In genomic region chr18:12420831-12421421, GRCh38 we compare ENCODE assay signal across 1 cellular context.
TF ChIP-seq lines count a peak whose summit lies in the region.

No MANE protein-coding gene starts in this region.

TF ChIP-seq in HepG2, 621 proteins besides CTCF, POLR2A, EP300 and RAD21 (continued from another document and continues in another):
- 0 out of 2 replicates have a peak, but pooled peaks have one; percentile 16 for TF ChIP-seq ZNF547 (CRISPR knock-in tag; IDR thresholded peaks at IDR 0.05)
- TF ChIP-seq PHF8 (CRISPR knock-in tag; IDR thresholded peaks at IDR 0.05): peak; percentile 72
- peak; percentile 74 for TF ChIP-seq XRCC5 (optimal IDR thresholded peaks at IDR 0.05; ENCODE audit: low read length)
- TF ChIP-seq ARID5B (CRISPR knock-in tag; IDR thresholded peaks at IDR 0.05): peak; percentile 61; the same call in 1 of the 2 replicates
- TF ChIP-seq ZNF768 (CRISPR knock-in tag; IDR thresholded peaks at IDR 0.05): peak; percentile 42; the same call in 1 of the 2 replicates
- TF ChIP-seq ZNF772 (CRISPR knock-in tag; IDR thresholded peaks at IDR 0.05): 0 out of 2 replicates have a peak, but pooled peaks have one; percentile 49
- 0 out of 2 replicates have a peak, but pooled peaks have one; percentile 58 for TF ChIP-seq HNRNPL (IDR thresholded peaks at IDR 0.05; ENCODE audit: low read depth, low read length)
- 0 out of 2 replicates have a peak, but pooled peaks have one; percentile 45 for TF ChIP-seq ZNF136 (CRISPR knock-in tag; IDR thresholded peaks at IDR 0.05; ENCODE audit: low read depth)
- TF ChIP-seq ARHGAP35 (CRISPR knock-in tag; IDR thresholded peaks at IDR 0.05; ENCODE audit: borderline replicate concordance): no peak
- TF ChIP-seq CHD4 (IDR thresholded peaks at IDR 0.05; ENCODE audit: borderline replicate concordance, low read length): no peak
- TF ChIP-seq GATA4 (IDR thresholded peaks at IDR 0.05; ENCODE audit: borderline replicate concordance, low read depth): 0 out of 2 replicates have a peak, but pooled peaks have one; percentile 12
- TF ChIP-seq AGO2 (optimal IDR thresholded peaks at IDR 0.05; ENCODE audit: low read depth, low read length): peak; percentile 40
- no peak for TF ChIP-seq ZBTB21 (CRISPR knock-in tag; IDR thresholded peaks at IDR 0.05)
- peak; percentile 89; the same call in 1 of the 2 replicates for TF ChIP-seq ZNF234 (CRISPR knock-in tag; conservative IDR thresholded peaks at IDR 0.05)
- peak; percentile 37; the same call in 1 of the 2 replicates for TF ChIP-seq CBX5 (CRISPR knock-in tag; IDR thresholded peaks at IDR 0.05; ENCODE audit: borderline replicate concordance)
- 0 out of 2 replicates have a peak, but pooled peaks have one; percentile 27 for TF ChIP-seq ARNTL (CRISPR knock-in tag; IDR thresholded peaks at IDR 0.05)
- TF ChIP-seq MYC (CRISPR knock-in tag; IDR thresholded peaks at IDR 0.05; ENCODE audit: borderline replicate concordance): peak; percentile 70
- peak; percentile 43 for TF ChIP-seq SRSF1 (optimal IDR thresholded peaks at IDR 0.05; ENCODE audit: low read depth, low read length)
- peak; percentile 75 for TF ChIP-seq PHF21A (CRISPR knock-in tag; IDR thresholded peaks at IDR 0.05)
- TF ChIP-seq PRDM10 (CRISPR knock-in tag; IDR thresholded peaks at IDR 0.05; ENCODE audit: low read depth): peak; percentile 99
- peak; percentile 64 for TF ChIP-seq ZNF350 (CRISPR knock-in tag; IDR thresholded peaks at IDR 0.05; ENCODE audit: borderline replicate concordance, low read depth)
- TF ChIP-seq ISL2 (CRISPR knock-in tag; IDR thresholded peaks at IDR 0.05): no peak
- TF ChIP-seq KAT7 (CRISPR knock-in tag; IDR thresholded peaks at IDR 0.05; ENCODE audit: borderline replicate concordance): 0 out of 2 replicates have a peak, but pooled peaks have one; percentile 41
- peak; percentile 71 for TF ChIP-seq JARID2 (CRISPR knock-in tag; IDR thresholded peaks at IDR 0.05; ENCODE audit: insufficient replicate concordance)
- no peak for TF ChIP-seq NCOA5 (CRISPR knock-in tag; IDR thresholded peaks at IDR 0.05)
- TF ChIP-seq GMEB2 (CRISPR knock-in tag; IDR thresholded peaks at IDR 0.05; ENCODE audit: low read depth): 0 out of 2 replicates have a peak, but pooled peaks have one; percentile 18
- 0 out of 2 replicates have a peak, but pooled peaks have one; percentile 25 for TF ChIP-seq ZBTB33 (CRISPR knock-in tag; IDR thresholded peaks at IDR 0.05)
- TF ChIP-seq ZNF720 (CRISPR knock-in tag; IDR thresholded peaks at IDR 0.05): no peak
- TF ChIP-seq ZFP91 (CRISPR knock-in tag; IDR thresholded peaks at IDR 0.05; ENCODE audit: borderline replicate concordance): 0 out of 2 replicates have a peak, but pooled peaks have one; percentile 12
- TF ChIP-seq ZNF83 (CRISPR knock-in tag; IDR thresholded peaks at IDR 0.05; ENCODE audit: borderline replicate concordance): no peak; the same call in 1 of the 2 replicates
- TF ChIP-seq YEATS2 (CRISPR knock-in tag; IDR thresholded peaks at IDR 0.05; ENCODE audit: borderline replicate concordance): peak; percentile 55; the same call in 1 of the 2 replicates
- TF ChIP-seq GFI1 (CRISPR knock-in tag; IDR thresholded peaks at IDR 0.05; ENCODE audit: borderline replicate concordance): 0 out of 2 replicates have a peak, but pooled peaks have one; percentile 38
- peak; percentile 62; the same call in 1 of the 2 replicates for TF ChIP-seq KMT2B (CRISPR knock-in tag; IDR thresholded peaks at IDR 0.05)
- peak; percentile 66; the same call in 1 of the 2 replicates for TF ChIP-seq SMAD3 (CRISPR knock-in tag; IDR thresholded peaks at IDR 0.05)
- no peak for TF ChIP-seq ZNF512B (CRISPR knock-in tag; IDR thresholded peaks at IDR 0.05; ENCODE audit: borderline replicate concordance)
- no peak for TF ChIP-seq ZNF615 (CRISPR knock-in tag; IDR thresholded peaks at IDR 0.05; ENCODE audit: borderline replicate concordance)
- no peak for TF ChIP-seq TFAP4 (IDR thresholded peaks at IDR 0.05; ENCODE audit: borderline replicate concordance, low read depth)
- TF ChIP-seq ZNF891 (CRISPR knock-in tag; IDR thresholded peaks at IDR 0.05): peak; percentile 40; the same call in 1 of the 2 replicates
- peak; percentile 59 for TF ChIP-seq HNRNPLL (IDR thresholded peaks at IDR 0.05; ENCODE audit: low read depth, low read length, poor library complexity, severe bottlenecking)
- 0 out of 2 replicates have a peak, but pooled peaks have one; percentile 48 for TF ChIP-seq SRY (CRISPR knock-in tag; IDR thresholded peaks at IDR 0.05)
- no peak for TF ChIP-seq PAF1 (CRISPR knock-in tag; IDR thresholded peaks at IDR 0.05)
- TF ChIP-seq CC2D1A (CRISPR knock-in tag; IDR thresholded peaks at IDR 0.05): 0 out of 2 replicates have a peak, but pooled peaks have one; percentile 36
- TF ChIP-seq ZNF543 (CRISPR knock-in tag; IDR thresholded peaks at IDR 0.05): peak; percentile 68
- no peak for TF ChIP-seq NFE2 (CRISPR knock-in tag; IDR thresholded peaks at IDR 0.05)
- TF ChIP-seq MAZ (IDR thresholded peaks at IDR 0.05; ENCODE audit: borderline replicate concordance, low read depth, low read length): no peak
- 0 out of 2 replicates have a peak, but pooled peaks have one; percentile 30 for TF ChIP-seq MAZ (CRISPR knock-in tag; IDR thresholded peaks at IDR 0.05; ENCODE audit: low read depth)
